10 cellular contexts compared by ENCODE assay signal in genomic region chr12:103495783-103496456, GRCh38. TPM values are rescaled to one million over a fixed set of nuclear protein-coding genes. Genes with fewer than 3 reads are reported as not detected.
A peak's percentile ranks its signal among the peaks of the same experiment; 100 is the strongest.
DNase-seq lines count a peak whose midpoint lies in the region; ATAC-seq, FAIRE-seq and TF ChIP-seq lines count a peak whose summit lies in the region.
"Had no signal": no experiment of that assay in that cellular context is flagged by ENCODE, and none has a peak within 500 bp of the region (broad histone marks: within the 10 kb centered on the region; RNA-seq: fewer than 3 reads in every experiment).

Gene C12orf42 (minus strand): TSS chr12:103495968. CDS start chr12:103478426, 17,542 bp downstream.

- no peaks in the 10 kb centered on the region for H3K36me3 ChIP-seq in fibroblast of lung (ENCODE audit: control insufficient read depth, insufficient read depth, low read length)

- H2AFZ ChIP-seq in fibroblast of lung (ENCODE audit: low read length) = no peak within 1 kb of the TSS

- no peaks in the 10 kb centered on the region for H4K20me1 ChIP-seq in fibroblast of lung (ENCODE audit: control insufficient read depth, extremely low read depth, insufficient read depth, low read length)

- DNase-seq in DMS 273 (lab: John Stamatoyannopoulos, UW; ENCODE audit: unreplicated experiment) (peak; percentile 68), DMS 273 treated with DMSO at 0.1 percent for 48 hours (lab: John Stamatoyannopoulos, UW) (no peak), HEK293T (ENCODE audit: extremely low spot score) (peak; percentile 29), NCI-H128 (lab: John Stamatoyannopoulos, UW; ENCODE audit: unreplicated experiment) (peak; percentile 49), fibroblast of lung (ENCODE audit: low read depth in 2 of 2) (peak in 1 of 2 donors; percentile 15), urothelium cell line (ENCODE audit: low spot score) (peak; percentile 43)
- peak; percentile 53 to 62 for DNase-seq in activated CD4-positive, alpha-beta T cell treated with anti-CD3 and anti-CD28 coated beads, Interleukin-2, amount 50 U/mL, for 48 hours
- peak in 7 of 10 donors; percentile 6 to 53 (median 22) for DNase-seq in naive thymus-derived CD8-positive, alpha-beta T cell

- CTCF ChIA-PET in HEK293T (lab: Yijun Ruan, JAX) = interaction anchor here (0.8 to 1.1 kb wide), 3 partner anchors 52 to 613 kb away, joined by 3 to 5 read pairs (median 3); no protein-coding TSS in a partner anchor

- H3K79me2 ChIP-seq in fibroblast of lung (ENCODE audit: control insufficient read depth, insufficient read depth, low read length) = no peaks in the 10 kb centered on the region

- peak; percentile 33 to 47 for TF ChIP-seq CTCF in fibroblast of lung (conservative IDR thresholded peaks at IDR 0.05 in 1 of 2, IDR thresholded peaks at IDR 0.05 in 1 of 2; ENCODE audit: low read depth in 1 of 2, low read length in 2 of 2)

- peak within 1 kb of the TSS; percentile 80 to 98 (median 92) for H3K27ac Mint-ChIP-seq in naive thymus-derived CD8-positive, alpha-beta T cell
- H3K27ac Mint-ChIP-seq: dendritic cell treated with granulocyte-macrophage colony-stimulating factor and Interleukin-4, amounts not matched to agents 40 ng/mL and 50 ng/mL, for 4 days had no signal

- no peak for FAIRE-seq in urothelium cell line (lab: Jason Lieb, UNC)
- FAIRE-seq: A204.1 had no signal

- no peaks in the 10 kb centered on the region for H3K27me3 ChIP-seq in fibroblast of lung (ENCODE audit: control insufficient read depth, insufficient read depth, low read length)

- POLR2A ChIA-PET in HEK293T (lab: Yijun Ruan, JAX) = no interaction called here
- POLR2A ChIA-PET in naive thymus-derived CD8-positive, alpha-beta T cell (lab: Charles Lee) = no interaction called here

- peak within 1 kb of the TSS; percentile 77 to 95 (median 86) for H3K4me3 Mint-ChIP-seq in naive thymus-derived CD8-positive, alpha-beta T cell
- H3K4me3 Mint-ChIP-seq: dendritic cell treated with granulocyte-macrophage colony-stimulating factor and Interleukin-4, amounts not matched to agents 40 ng/mL and 50 ng/mL, for 4 days had no signal

- H3K27ac ChIP-seq in fibroblast of lung (ENCODE audit: insufficient read depth, low read length) = no peak within 1 kb of the TSS

- peaks cover 17 to 33% (median 24%) of the 10 kb centered on the region in 4 donors for H3K4me1 Mint-ChIP-seq in naive thymus-derived CD8-positive, alpha-beta T cell

- H3K9ac ChIP-seq in fibroblast of lung (ENCODE audit: insufficient read depth, low read length) = no peak within 1 kb of the TSS

- H3K36me3 Mint-ChIP-seq in naive thymus-derived CD8-positive, alpha-beta T cell = peaks cover 0 to 2% (median 0%) of the 10 kb centered on the region in 3 donors

- H3K4me1 ChIP-seq in fibroblast of lung (ENCODE audit: control insufficient read depth, extremely low read depth, insufficient read depth, low read length) = no peaks in the 10 kb centered on the region

- H3K4me3 ChIP-seq in fibroblast of lung (replicated peaks in 1 of 4; ENCODE audit: control extremely low read depth in 1 of 4, insufficient read depth in 1 of 4, low read depth in 3 of 4, low read length in 4 of 4) = peak within 1 kb of the TSS in 1 of 4 experiments; percentile 25

- H3K9me3 Mint-ChIP-seq in naive thymus-derived CD8-positive, alpha-beta T cell = peaks cover 0 to 8% (median 0%) of the 10 kb centered on the region in 9 donors
- H3K9me3 Mint-ChIP-seq: dendritic cell treated with granulocyte-macrophage colony-stimulating factor and Interleukin-4, amounts not matched to agents 40 ng/mL and 50 ng/mL, for 4 days had no signal

- peak; percentile 52 to 66 for ATAC-seq in naive thymus-derived CD8-positive, alpha-beta T cell

- H3K27me3 Mint-ChIP-seq in naive thymus-derived CD8-positive, alpha-beta T cell = peaks cover 5 to 28% (median 12%) of the 10 kb centered on the region in 5 donors

- H3K4me2 ChIP-seq in fibroblast of lung (ENCODE audit: extremely low read depth, insufficient read depth, low read length) = no peak within 1 kb of the TSS

- H3K9me3 ChIP-seq in fibroblast of lung (ENCODE audit: control insufficient read depth, insufficient read depth, low read depth, low read length) = no peaks in the 10 kb centered on the region

TF ChIP-seq in HEK293T, 16 proteins besides CTCF, POLR2A, EP300 and RAD21:
- TF ChIP-seq HDGF (IDR thresholded peaks at IDR 0.05; ENCODE audit: borderline replicate concordance) (no peak), FOXM1 (IDR thresholded peaks at IDR 0.05; ENCODE audit: borderline replicate concordance) (no peak), BHLHE40 (IDR thresholded peaks at IDR 0.05; ENCODE audit: borderline replicate concordance) (no peak), ELF4 (IDR thresholded peaks at IDR 0.05) (no peak), FOXK2 (IDR thresholded peaks at IDR 0.05) (no peak), L3MBTL2 (conservative IDR thresholded peaks at IDR 0.05) (no peak)

RNA-seq across cellular contexts. Expression of gene C12orf42, which starts in this region (rescaled TPM):
- total RNA-seq in fibroblast of lung = not detected in 2 replicates
- polyA plus RNA-seq in fibroblast of lung = not detected in 2 replicates
- polyA plus RNA-seq in fibroblast of lung (2012) = not detected in 2 replicates
- not detected in 2 replicates for polyA minus RNA-seq in fibroblast of lung (ENCODE audit: low replicate concordance)
- total RNA-seq in naive thymus-derived CD8-positive, alpha-beta T cell = 10 to 100 TPM; 16.8 to 17.5 TPM
- 1 to 10 TPM; 3.4 to 8.8 (median 7.2) TPM for polyA plus RNA-seq in naive thymus-derived CD8-positive, alpha-beta T cell

Comparison
In these comparisons a context has a peak if more than half of its experiments do, and no peak if none do; other contexts are left out.
1. RNA of gene C12orf42 (total RNA-seq): 16.8 to 17.5 TPM in naive thymus-derived CD8-positive, alpha-beta T cell; not detected in fibroblast of lung; every median in the first group is over 10 times any median in the second.